ENCODE assay signal across 11 cellular contexts in genomic region chr9:121277518-121278275, GRCh38. TPM values are rescaled to one million over a fixed set of nuclear protein-coding genes. Genes with fewer than 3 reads are reported as not detected.
DNase-seq lines count a peak whose midpoint lies in the region; ATAC-seq and TF ChIP-seq lines count a peak whose summit lies in the region.
"Had no signal": no experiment of that assay in that cellular context is flagged by ENCODE, and none has a peak within 500 bp of the region (broad histone marks: within the 10 kb centered on the region; RNA-seq: fewer than 3 reads in every experiment).

No MANE protein-coding gene starts in this region.

- H3K9ac ChIP-seq in skeletal muscle satellite cell (ENCODE audit: low read depth, low read length): peak overlapping the region; percentile 75

- H3K79me2 ChIP-seq in hepatocyte: peaks cover 58% of the 10 kb centered on the region

- no peaks in the 10 kb centered on the region for H3K27me3 ChIP-seq in hepatocyte
- H3K27me3 ChIP-seq in skeletal muscle satellite cell (ENCODE audit: control insufficient read depth, insufficient read depth, low read length): no peaks in the 10 kb centered on the region

- ATAC-seq in GM21447 (IDR thresholded peaks at IDR 0.05; ENCODE audit: unreplicated experiment): no peak
- ATAC-seq in sciatic nerve: no peak

- H3K4me1 ChIP-seq in hepatocyte (ENCODE audit: insufficient read depth) (peaks cover 51% of the 10 kb centered on the region), skeletal muscle satellite cell (ENCODE audit: control insufficient read depth, insufficient read depth, low read length) (peaks cover 92% of the 10 kb centered on the region)

- H3K4me2 ChIP-seq in hepatocyte (peak overlapping the region; percentile 14), skeletal muscle satellite cell (ENCODE audit: low read length) (peak overlapping the region; percentile 77)

- H3K36me3 ChIP-seq in hepatocyte (replicated peaks; ENCODE audit: insufficient read depth, low read depth) (no peaks in the 10 kb centered on the region), skeletal muscle satellite cell (ENCODE audit: insufficient read depth, low read length) (peaks cover 15% of the 10 kb centered on the region)

- no peaks in the 10 kb centered on the region for H3K9me2 ChIP-seq in hepatocyte (replicated peaks; ENCODE audit: insufficient read depth)

- H2AFZ ChIP-seq in hepatocyte: no peak overlapping the region

- DNase-seq in ELR (ENCODE audit: low read depth) (peak; percentile 68), astrocyte of the hippocampus (ENCODE audit: low read depth, low spot score) (peak; percentile 59), hepatocyte (ENCODE audit: low spot score) (no peak), HuH-7.5 (ENCODE audit: low spot score) (no peak), NCI-H146 (lab: John Stamatoyannopoulos, UW) (no peak), sciatic nerve (ENCODE audit: low spot score) (no peak)
- DNase-seq: activated T-cell treated with anti-CD3 and anti-CD28 coated beads, Interleukin-2, amount 50 U/mL, for 48 hours; CD8-positive, alpha-beta memory T cell; naive B cell had no signal

- peak overlapping the region; percentile 87 for H3K27ac ChIP-seq in hepatocyte

- H3K9me3 ChIP-seq in hepatocyte (ENCODE audit: low read depth) (no peaks in the 10 kb centered on the region), skeletal muscle satellite cell (replicated peaks; ENCODE audit: low read length) (no peaks in the 10 kb centered on the region)

- WGBS in hepatocyte (ENCODE audit: low lambda C conversion rate, missing lambda C conversion rate): 72% methylated on average over 3 of the region's 3 CpGs

- H4K20me1 ChIP-seq in hepatocyte (ENCODE audit: insufficient read depth, poor library complexity, severe bottlenecking): no peaks in the 10 kb centered on the region

- intact Hi-C loops in sciatic nerve (cut with DNase I): no loop called here

- TF ChIP-seq CTCF in hepatocyte (IDR thresholded peaks at IDR 0.05; ENCODE audit: poor library complexity): no peak

- no peak overlapping the region for H3K4me3 ChIP-seq in hepatocyte
- peak overlapping the region; percentile 52 for H3K4me3 ChIP-seq in skeletal muscle satellite cell (ENCODE audit: low read length)

RNA-seq across cellular contexts. Expression of gene GSN, which starts 9.7 kb away (rescaled TPM):
- total RNA-seq in hepatocyte: 369 and 396 TPM in 2 replicates
- polyA plus RNA-seq in hepatocyte: 321 and 404 TPM in 2 replicates
- 157 and 203 TPM in 2 replicates for total RNA-seq in skeletal muscle satellite cell (2012; rRNA removed)
- 1,757 TPM for total RNA-seq in sciatic nerve

Comparison
In these comparisons a context has a peak if more than half of its experiments do, and no peak if none do; other contexts are left out.
1. DNase-seq: peak in ELR (single experiment) and astrocyte of the hippocampus (single experiment); none in hepatocyte (single experiment), HuH-7.5 (single experiment), NCI-H146 (single experiment) and sciatic nerve (single experiment).